9 cellular contexts compared by ENCODE assay signal in the genomic region with DNA sequence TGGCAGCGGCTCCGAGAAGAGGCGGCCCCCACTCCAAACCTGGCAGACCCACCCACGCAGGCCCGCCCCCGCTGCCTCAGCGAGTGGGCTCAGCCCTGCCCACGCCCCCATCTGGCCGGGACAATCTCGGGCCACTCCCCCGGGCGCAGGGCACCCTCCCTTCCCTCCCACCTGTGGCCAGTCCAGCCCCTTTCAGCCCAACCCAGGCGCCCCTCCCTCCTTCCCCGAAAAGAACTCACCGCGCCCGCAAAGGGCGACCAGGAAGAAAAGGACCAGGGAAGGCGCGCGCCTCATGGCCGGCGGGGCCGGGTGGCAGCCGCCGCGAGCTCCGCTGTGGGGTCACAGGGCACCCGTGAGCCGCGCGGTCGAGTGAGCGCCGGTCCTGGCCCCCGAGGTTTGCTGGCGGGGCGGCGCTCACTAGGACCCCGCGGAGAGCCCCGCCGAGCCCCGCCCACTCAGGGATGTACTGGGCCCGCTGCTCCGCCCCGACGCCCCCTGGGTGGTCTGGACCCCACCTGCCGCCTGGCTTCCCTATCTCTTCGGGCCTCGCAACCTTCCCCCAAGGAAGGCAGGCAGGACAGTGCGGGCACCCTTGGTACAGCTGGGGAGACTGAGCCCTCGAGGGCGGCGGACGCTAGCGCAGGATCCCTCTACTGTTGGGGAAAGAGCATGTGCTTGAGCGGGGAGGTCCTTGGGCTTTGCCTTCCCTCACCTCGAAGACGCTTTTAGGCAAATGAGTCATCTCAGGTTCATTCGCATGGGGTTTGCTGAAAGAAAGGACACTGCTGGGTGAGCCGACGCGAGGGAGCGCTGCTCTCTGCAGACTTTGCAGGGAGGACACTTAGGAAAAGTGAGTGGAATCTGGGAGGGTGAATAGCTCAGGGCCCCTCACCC. TPM values are rescaled to one million over a fixed set of nuclear protein-coding genes. Genes with fewer than 3 reads are reported as not detected.
DNase-seq lines count a peak whose midpoint lies in the region; ATAC-seq and TF ChIP-seq lines count a peak whose summit lies in the region.
"Had no signal": no experiment of that assay in that cellular context is flagged by ENCODE, and none has a peak within 500 bp of the region (broad histone marks: within the 10 kb centered on the region; RNA-seq: fewer than 3 reads in every experiment).

A gene with protein sequence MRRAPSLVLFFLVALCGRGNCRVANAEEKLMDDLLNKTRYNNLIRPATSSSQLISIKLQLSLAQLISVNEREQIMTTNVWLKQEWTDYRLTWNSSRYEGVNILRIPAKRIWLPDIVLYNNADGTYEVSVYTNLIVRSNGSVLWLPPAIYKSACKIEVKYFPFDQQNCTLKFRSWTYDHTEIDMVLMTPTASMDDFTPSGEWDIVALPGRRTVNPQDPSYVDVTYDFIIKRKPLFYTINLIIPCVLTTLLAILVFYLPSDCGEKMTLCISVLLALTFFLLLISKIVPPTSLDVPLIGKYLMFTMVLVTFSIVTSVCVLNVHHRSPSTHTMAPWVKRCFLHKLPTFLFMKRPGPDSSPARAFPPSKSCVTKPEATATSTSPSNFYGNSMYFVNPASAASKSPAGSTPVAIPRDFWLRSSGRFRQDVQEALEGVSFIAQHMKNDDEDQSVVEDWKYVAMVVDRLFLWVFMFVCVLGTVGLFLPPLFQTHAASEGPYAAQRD (minus strand): TSS at position 371 of the 894 bp plus-strand sequence. CDS start 77 bp downstream, at position 294.

- no peaks in the 10 kb centered on the region for H3K4me1 ChIP-seq in RWPE2 (ENCODE audit: insufficient read depth, poor library complexity, severe bottlenecking)
- no peaks in the 10 kb centered on the region for H3K4me1 ChIP-seq in naive thymus-derived CD4-positive, alpha-beta T cell (ENCODE audit: control insufficient read depth in 2 of 2, insufficient read depth in 2 of 2, low read length in 2 of 2)

- H3K36me3 Mint-ChIP-seq in effector memory CD8-positive, alpha-beta T cell (ENCODE audit: insufficient read depth), result peaks cover 4% of the 10 kb centered on the region
- H3K36me3 Mint-ChIP-seq in naive thymus-derived CD4-positive, alpha-beta T cell, result no peaks in the 10 kb centered on the region

- H3K27ac ChIP-seq in RWPE2 (ENCODE audit: poor library complexity, severe bottlenecking), result no peak within 1 kb of the TSS
- no peak within 1 kb of the TSS for H3K27ac ChIP-seq in naive thymus-derived CD4-positive, alpha-beta T cell (ENCODE audit: low read depth, low read length)

- H3K4me3 Mint-ChIP-seq in effector memory CD8-positive, alpha-beta T cell, result peak within 1 kb of the TSS; percentile 45 to 76
- H3K4me3 Mint-ChIP-seq in naive thymus-derived CD4-positive, alpha-beta T cell, result peak within 1 kb of the TSS; percentile 54 to 83 (median 72)

- CTCF ChIA-PET in naive thymus-derived CD4-positive, alpha-beta T cell (lab: Charles Lee), result no interaction called here

- intact Hi-C loops in naive thymus-derived CD4-positive, alpha-beta T cell (cut with micrococcal nuclease), result loop anchor here in 1 of 2 donors (1.0 kb wide), 1 partner anchor 68 kb away; no protein-coding TSS in a partner anchor

- peaks cover 22 to 40% of the 10 kb centered on the region in 2 donors for H3K27me3 Mint-ChIP-seq in effector memory CD8-positive, alpha-beta T cell
- peaks cover 15 to 29% (median 25%) of the 10 kb centered on the region in 5 donors for H3K27me3 Mint-ChIP-seq in naive thymus-derived CD4-positive, alpha-beta T cell

- H3K9me3 ChIP-seq in RWPE2 (ENCODE audit: severe bottlenecking), result no peaks in the 10 kb centered on the region
- H3K9me3 ChIP-seq in naive thymus-derived CD4-positive, alpha-beta T cell (ENCODE audit: control insufficient read depth in 2 of 3, low read length in 3 of 3), result no peaks in the 10 kb centered on the region

- TF ChIP-seq CTCF in RWPE2 (IDR thresholded peaks at IDR 0.05; ENCODE audit: poor library complexity, severe bottlenecking) (peak; percentile 20), GM20000 (IDR thresholded peaks at IDR 0.05; ENCODE audit: extremely low read depth, missing control alignments) (no peak)

- POLR2A ChIA-PET in naive thymus-derived CD4-positive, alpha-beta T cell (lab: Charles Lee), result no interaction called here

- no peaks in the 10 kb centered on the region for H3K27me3 ChIP-seq in RWPE2 (ENCODE audit: insufficient read depth, poor library complexity, severe bottlenecking)
- H3K27me3 ChIP-seq in naive thymus-derived CD4-positive, alpha-beta T cell (ENCODE audit: control insufficient read depth in 2 of 2, insufficient read depth in 2 of 2, low read length in 2 of 2), result peaks cover 0 to 3% of the 10 kb centered on the region in 2 donors

- H3K4me1 Mint-ChIP-seq in effector memory CD8-positive, alpha-beta T cell (ENCODE audit: low read depth in 2 of 2), result peaks cover 0 to 8% of the 10 kb centered on the region in 2 donors
- H3K4me1 Mint-ChIP-seq in naive thymus-derived CD4-positive, alpha-beta T cell, result peaks cover 0 to 14% (median 9%) of the 10 kb centered on the region in 7 donors

- ATAC-seq in RWPE2 (ENCODE audit: low read depth), result peak; percentile 73
- peak; percentile 62 for ATAC-seq in effector memory CD8-positive, alpha-beta T cell (replicated peaks)
- peak; percentile 48 for ATAC-seq in naive thymus-derived CD4-positive, alpha-beta T cell

- H3K27ac Mint-ChIP-seq in effector memory CD8-positive, alpha-beta T cell, result no peak within 1 kb of the TSS
- peak within 1 kb of the TSS in 1 of 9 donors; percentile 31 for H3K27ac Mint-ChIP-seq in naive thymus-derived CD4-positive, alpha-beta T cell

- no peaks in the 10 kb centered on the region for H3K36me3 ChIP-seq in RWPE2 (ENCODE audit: low read depth)
- no peaks in the 10 kb centered on the region for H3K36me3 ChIP-seq in naive thymus-derived CD4-positive, alpha-beta T cell (ENCODE audit: control insufficient read depth in 2 of 3, insufficient read depth in 3 of 3, low read length in 3 of 3)

- no peaks in the 10 kb centered on the region for H3K9me3 Mint-ChIP-seq in effector memory CD8-positive, alpha-beta T cell
- H3K9me3 Mint-ChIP-seq in naive thymus-derived CD4-positive, alpha-beta T cell, result no peaks in the 10 kb centered on the region

- H3K4me3 ChIP-seq in RWPE2 (ENCODE audit: severe bottlenecking), result peak within 1 kb of the TSS; percentile 37
- peak within 1 kb of the TSS; percentile 9 for H3K4me3 ChIP-seq in naive thymus-derived CD4-positive, alpha-beta T cell (ENCODE audit: low read length)

- DNase-seq in ELF-1 (ENCODE audit: low read depth, low spot score) (peak; percentile 92), RWPE2 (ENCODE audit: low spot score) (peak; percentile 64), cerebellar cortex (ENCODE audit: low spot score) (no peak), GM20000 (ENCODE audit: low spot score) (no peak), superior temporal gyrus (ENCODE audit: extremely low spot score) (no peak), NCI-H2107 (lab: John Stamatoyannopoulos, UW) (no peak)
- DNase-seq in effector memory CD8-positive, alpha-beta T cell, result no peak
- peak in 1 of 9 donors; percentile 24 for DNase-seq in naive thymus-derived CD4-positive, alpha-beta T cell

RNA-seq across cellular contexts. Expression of the gene that starts here (rescaled TPM):
- total RNA-seq in naive thymus-derived CD4-positive, alpha-beta T cell, result not detected
- polyA plus RNA-seq in naive thymus-derived CD4-positive, alpha-beta T cell, result not detected
- total RNA-seq: fibroblast of lung had no signal
- polyA plus RNA-seq: fibroblast of lung had no signal

Comparison
In these comparisons a context has a peak if more than half of its experiments do, and no peak if none do; other contexts are left out.
1. Peak in ATAC-seq and H3K4me3 ChIP-seq in naive thymus-derived CD4-positive, alpha-beta T cell; RNA of the gene not detected or under 1 TPM.
2. DNase-seq: peak in ELF-1 (single experiment) and RWPE2 (single experiment); none in effector memory CD8-positive, alpha-beta T cell (0 of 3), cerebellar cortex (single experiment), GM20000 (single experiment), superior temporal gyrus (single experiment) and NCI-H2107 (single experiment).
3. Peak in every context shown above with its lines, with median percentiles within 50 percentile points of each other: ATAC-seq.